Comparison of ENCODE assay signal across 8 cellular contexts in genomic region chr3:107206141-107206540, GRCh38.
DNase-seq lines count a peak whose midpoint lies in the region; ATAC-seq and TF ChIP-seq lines count a peak whose summit lies in the region.

No MANE protein-coding gene starts in this region.

- no peak for TF ChIP-seq POLR2A in Peyer's patch (IDR thresholded peaks at IDR 0.05)
- TF ChIP-seq POLR2A in esophagus squamous epithelium (IDR thresholded peaks at IDR 0.05) = no peak

- no peak overlapping the region for H3K4me3 ChIP-seq in HFF-Myc (replicated peaks; ENCODE audit: low read depth, low read length)
- no peak overlapping the region for H3K4me3 ChIP-seq in Peyer's patch
- no peak overlapping the region for H3K4me3 ChIP-seq in esophagus squamous epithelium
- no peak overlapping the region for H3K4me3 ChIP-seq in retinal pigment epithelial cell (ENCODE audit: low read length)

- H3K27ac ChIP-seq in Peyer's patch = no peak overlapping the region
- H3K27ac ChIP-seq in esophagus squamous epithelium = no peak overlapping the region

- H3K36me3 ChIP-seq in Peyer's patch (no peaks in the 10 kb centered on the region), esophagus squamous epithelium (no peaks in the 10 kb centered on the region)

- DNase-seq in EH (ENCODE audit: low read depth) (peak; percentile 73), HFF-Myc (ENCODE audit: extremely low read depth, low read depth) (peak; percentile 22), Peyer's patch (no peak), esophagus squamous epithelium (lab: John Stamatoyannopoulos, UW) (no peak), retinal pigment epithelial cell (ENCODE audit: low read depth) (no peak)
- DNase-seq in activated naive CD4-positive, alpha-beta T cell (lab: John Stamatoyannopoulos, UW) = no peak
- DNase-seq in stimulated activated CD4-positive, alpha-beta T cell treated with anti-CD3 and anti-CD28 coated beads, Interleukin-4, amount 100 ng/mL, for 24 hours = no peak

- H3K9me3 ChIP-seq in Peyer's patch (no peaks in the 10 kb centered on the region), esophagus squamous epithelium (no peaks in the 10 kb centered on the region)

- TF ChIP-seq CTCF in HFF-Myc (IDR thresholded peaks at IDR 0.05; ENCODE audit: low read depth, low read length, missing control alignments) = peak; percentile 66
- peak in 4 of 6 experiments; percentile 31 to 51 (median 47) for TF ChIP-seq CTCF in Peyer's patch (IDR thresholded peaks at IDR 0.05)
- peak; percentile 22 to 63 (median 46) for TF ChIP-seq CTCF in esophagus squamous epithelium (IDR thresholded peaks at IDR 0.05)
- TF ChIP-seq CTCF in retinal pigment epithelial cell (conservative IDR thresholded peaks at IDR 0.05; ENCODE audit: low read depth, low read length) = peak; percentile 70

- H3K4me1 ChIP-seq in Peyer's patch (peaks cover 0 to 6% (median 0%) of the 10 kb centered on the region in 4 donors), esophagus squamous epithelium (peaks cover 4 to 44% (median 25%) of the 10 kb centered on the region in 3 donors)

- 26 to 50% methylated on average over 1 of the region's 1 CpG for WGBS in esophagus squamous epithelium, 2 donors

- ATAC-seq in GM18909 (IDR thresholded peaks at IDR 0.05; ENCODE audit: poor library complexity, unreplicated experiment) = no peak

- intact Hi-C loops in esophagus squamous epithelium (cut with DNase I) = no loop called here

- H3K27me3 ChIP-seq in Peyer's patch (no peaks in the 10 kb centered on the region), esophagus squamous epithelium (no peaks in the 10 kb centered on the region)

Comparison
In these comparisons a context has a peak if more than half of its experiments do, and no peak if none do; other contexts are left out.
1. DNase-seq: peak in EH (single experiment) and HFF-Myc (single experiment); none in Peyer's patch (0 of 3), esophagus squamous epithelium (single experiment), retinal pigment epithelial cell (single experiment), activated naive CD4-positive, alpha-beta T cell (0 of 4) and stimulated activated CD4-positive, alpha-beta T cell treated with anti-CD3 and anti-CD28 coated beads, Interleukin-4, amount 100 ng/mL, for 24 hours (single experiment).
2. Peak in every context shown above with its lines, with median percentiles within 50 percentile points of each other: CTCF ChIP-seq.